10 cellular contexts compared by ENCODE assay signal in the genomic region with DNA sequence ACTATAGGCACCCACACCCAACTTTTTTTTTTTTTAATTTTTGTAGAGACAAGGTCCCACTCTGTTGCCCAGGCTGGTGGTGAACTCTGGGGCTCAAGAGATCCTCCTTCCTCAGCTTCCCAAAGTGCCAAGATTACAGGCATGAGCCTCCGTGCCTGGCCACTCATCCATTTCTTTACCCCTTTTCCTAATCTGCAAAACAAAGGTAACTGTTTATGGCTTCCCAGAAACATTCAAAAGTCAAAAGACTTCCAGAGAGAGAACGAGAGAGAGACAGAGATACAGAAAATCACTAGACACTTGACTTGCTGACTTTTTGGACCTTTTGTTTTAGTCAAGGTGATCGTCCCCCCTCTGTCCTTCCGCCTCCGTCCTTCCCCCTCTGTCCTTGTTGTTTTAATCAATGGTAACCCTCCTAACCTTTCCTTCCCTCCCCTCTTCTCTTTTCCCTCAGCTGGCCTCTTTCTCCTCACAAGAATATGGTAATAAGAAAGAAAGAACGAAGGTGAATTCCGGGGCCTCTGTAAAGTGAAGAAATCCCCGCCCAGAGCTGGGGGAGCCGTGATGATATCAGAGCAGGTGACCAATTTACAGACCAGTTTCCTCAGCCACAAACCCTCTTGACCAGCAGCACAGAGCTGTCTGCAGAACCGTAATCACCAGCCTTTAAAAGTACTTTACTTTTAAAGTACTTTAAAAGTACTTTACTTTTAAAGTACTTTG. TPM values are rescaled to one million over a fixed set of nuclear protein-coding genes. Genes with fewer than 3 reads are reported as not detected.
DNase-seq lines count a peak whose midpoint lies in the region; ATAC-seq and TF ChIP-seq lines count a peak whose summit lies in the region.
"Had no signal": no experiment of that assay in that cellular context is flagged by ENCODE, and none has a peak within 500 bp of the region (broad histone marks: within the 10 kb centered on the region; RNA-seq: fewer than 3 reads in every experiment).

No MANE protein-coding gene starts in this region.

- H3K4me3 ChIP-seq in upper lobe of right lung = no peak overlapping the region
- H3K4me3 ChIP-seq in coronary artery = no peak overlapping the region

- H3K36me3 Mint-ChIP-seq in activated naive CD4-positive, alpha-beta T cell treated with anti-CD3 and anti-CD28 coated beads, Interleukin-2, amount 50 U/mL, for 72 hours = peaks cover 11 to 48% of the 10 kb centered on the region in 2 donors
- peaks cover 31% of the 10 kb centered on the region for H3K36me3 Mint-ChIP-seq in endothelial cell (ENCODE audit: low read depth, unreplicated experiment)

- H3K36me3 ChIP-seq in upper lobe of right lung = no peaks in the 10 kb centered on the region

- no peaks in the 10 kb centered on the region for H3K9me3 ChIP-seq in upper lobe of right lung

- H3K27ac ChIP-seq in upper lobe of right lung (no peak overlapping the region), coronary artery (no peak overlapping the region)
- H3K27ac ChIP-seq: C4-2B had no signal

- peaks cover 51% of the 10 kb centered on the region for H3K4me1 Mint-ChIP-seq in endothelial cell (ENCODE audit: unreplicated experiment)

- no peak for DNase-seq in activated naive CD4-positive, alpha-beta T cell treated with anti-CD3 and anti-CD28 coated beads, Interleukin-2, amount 50 U/mL, for 72 hours (ENCODE audit: low spot score in 2 of 2)
- DNase-seq in activated naive CD4-positive, alpha-beta T cell treated with Interleukin-2 at 50 U/mL for 16 hours = no peak
- DNase-seq in endothelial cell (ENCODE audit: low spot score) = no peak
- no peak for DNase-seq in upper lobe of right lung
- no peak for DNase-seq in NCI-H69 (lab: John Stamatoyannopoulos, UW)
- no peak for DNase-seq in coronary artery (ENCODE audit: low spot score)
- no peak for DNase-seq in NCI-H2227 treated with DMSO at 0.1 percent for 48 hours (lab: John Stamatoyannopoulos, UW)
- DNase-seq: NCI-H1092 had no signal

- TF ChIP-seq CTCF in endothelial cell (IDR thresholded peaks at IDR 0.05; ENCODE audit: unreplicated experiment) (no peak), upper lobe of right lung (IDR thresholded peaks at IDR 0.05) (no peak), coronary artery (IDR thresholded peaks at IDR 0.05) (no peak)

- H3K4me3 Mint-ChIP-seq in endothelial cell (ENCODE audit: unreplicated experiment) = peak overlapping the region; percentile 33

- peaks cover 0 to 4% of the 10 kb centered on the region in 2 donors for H3K9me3 Mint-ChIP-seq in activated naive CD4-positive, alpha-beta T cell treated with anti-CD3 and anti-CD28 coated beads, Interleukin-2, amount 50 U/mL, for 72 hours
- no peaks in the 10 kb centered on the region for H3K9me3 Mint-ChIP-seq in endothelial cell (ENCODE audit: unreplicated experiment)

- intact Hi-C loops in upper lobe of right lung (cut with DNase I) = no loop called here

- H3K27me3 ChIP-seq in upper lobe of right lung = no peaks in the 10 kb centered on the region

- H3K4me1 ChIP-seq in upper lobe of right lung = peaks cover 12% of the 10 kb centered on the region

- peak in 1 of 2 donors; percentile 44 for ATAC-seq in activated naive CD4-positive, alpha-beta T cell treated with anti-CD3 and anti-CD28 coated beads, Interleukin-2, amount 50 U/mL, for 72 hours
- ATAC-seq in HG03442 (IDR thresholded peaks at IDR 0.05; ENCODE audit: unreplicated experiment) (peak; percentile 51), upper lobe of right lung (peak; percentile 84)

- H3K27ac Mint-ChIP-seq in activated naive CD4-positive, alpha-beta T cell treated with anti-CD3 and anti-CD28 coated beads, Interleukin-2, amount 50 U/mL, for 72 hours = peak overlapping the region; percentile 14 to 70
- H3K27ac Mint-ChIP-seq in endothelial cell (ENCODE audit: unreplicated experiment) = peak overlapping the region; percentile 84

- H3K27me3 Mint-ChIP-seq in endothelial cell (ENCODE audit: unreplicated experiment) = peaks cover 9% of the 10 kb centered on the region

RNA-seq across cellular contexts. Expression of a gene that starts 21.9 kb away (rescaled TPM):
- 10 to 100 TPM; 47.0 to 72.9 TPM for total RNA-seq in activated naive CD4-positive, alpha-beta T cell treated with anti-CD3 and anti-CD28 coated beads, Interleukin-2, amount 50 U/mL, for 72 hours
- 46.1 TPM for total RNA-seq in endothelial cell (ENCODE audit: unreplicated experiment)
- 24.7 TPM for total RNA-seq in upper lobe of right lung
